In the genomic region with DNA sequence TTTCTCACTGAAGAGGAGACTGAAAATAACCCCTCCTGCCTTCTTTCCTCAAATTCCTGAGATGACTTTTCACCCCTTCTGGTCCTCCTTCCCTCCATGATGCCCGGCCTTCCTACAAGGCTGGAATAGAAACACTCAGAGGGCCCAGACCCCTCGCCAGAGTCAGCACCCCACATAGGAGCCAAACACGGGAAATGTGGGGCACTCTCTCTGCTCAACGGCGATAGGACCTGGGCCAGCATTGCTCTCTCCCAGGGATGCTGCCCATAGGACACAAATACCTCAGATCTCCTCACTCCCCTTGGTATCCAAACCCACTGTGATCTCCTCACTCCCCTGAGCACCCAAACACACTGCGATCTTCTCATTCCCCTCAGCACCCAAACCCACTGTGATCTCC, we compare ENCODE assay signal across 20 cellular contexts. TPM values are rescaled to one million over a fixed set of nuclear protein-coding genes. Genes with fewer than 3 reads are reported as not detected.
DNase-seq lines count a peak whose midpoint lies in the region; ATAC-seq, FAIRE-seq and TF ChIP-seq lines count a peak whose summit lies in the region.
"Had no signal": no experiment of that assay in that cellular context is flagged by ENCODE, and none has a peak within 500 bp of the region (broad histone marks: within the 10 kb centered on the region; RNA-seq: fewer than 3 reads in every experiment).

No MANE protein-coding gene starts in this region.

- no peak overlapping the region for H2AK5ac ChIP-seq in mesenchymal stem cell (ENCODE audit: low read length, severe bottlenecking)

- H3K79me1 ChIP-seq in mesenchymal stem cell (replicated peaks; ENCODE audit: low read length, poor library complexity, severe bottlenecking), result no peaks in the 10 kb centered on the region

- H3K9me3 ChIP-seq in Karpas-422 (ENCODE audit: low read length), result no peaks in the 10 kb centered on the region
- no peaks in the 10 kb centered on the region for H3K9me3 ChIP-seq in mesenchymal stem cell (ENCODE audit: control insufficient read depth, low read length)
- H3K9me3 ChIP-seq in A673 (ENCODE audit: low read depth, low read length, poor library complexity, severe bottlenecking), result no peaks in the 10 kb centered on the region
- H3K9me3 ChIP-seq: BLaER1, Caco-2 had no signal

- H4K8ac ChIP-seq in mesenchymal stem cell (ENCODE audit: low read length), result no peak overlapping the region

- no peaks in the 10 kb centered on the region for H3K36me3 Mint-ChIP-seq in MCF 10A (ENCODE audit: insufficient read depth, unreplicated experiment)
- H3K36me3 Mint-ChIP-seq: CD4-positive, CD25-positive, alpha-beta regulatory T cell; CD8-positive, alpha-beta T cell had no signal

- no peaks in the 10 kb centered on the region for H3K9me2 ChIP-seq in Karpas-422 (replicated peaks; ENCODE audit: insufficient read depth, low read length)

- no peak overlapping the region for H2BK120ac ChIP-seq in mesenchymal stem cell (ENCODE audit: low read depth, low read length)

- no peaks in the 10 kb centered on the region for H4K20me1 ChIP-seq in Karpas-422 (ENCODE audit: insufficient read depth, low read depth, low read length)
- H4K20me1 ChIP-seq: BLaER1 had no signal

- ATAC-seq in GM19324 (IDR thresholded peaks at IDR 0.05; ENCODE audit: low FRiP score, unreplicated experiment), result no peak
- ATAC-seq: CD8-positive, alpha-beta T cell; GM23338; HCT116 had no signal

- H3K4ac ChIP-seq in mesenchymal stem cell (ENCODE audit: low read depth in 1 of 2, low read length in 2 of 2), result no peak overlapping the region

- no peaks in the 10 kb centered on the region; the same call in 1 of the 2 replicates for H3K27me3 ChIP-seq in Karpas-422 (ENCODE audit: low read length)
- no peaks in the 10 kb centered on the region for H3K27me3 ChIP-seq in bronchial epithelial cell (ENCODE audit: control insufficient read depth, insufficient read depth, low read length)
- H3K27me3 ChIP-seq in mesenchymal stem cell (ENCODE audit: control insufficient read depth in 1 of 2, insufficient read depth in 1 of 2, low read length in 2 of 2), result peaks cover 0 to 29% of the 10 kb centered on the region in 2 experiments
- H3K27me3 ChIP-seq in A673 (replicated peaks; ENCODE audit: insufficient read depth, low read depth, low read length, poor library complexity), result no peaks in the 10 kb centered on the region

- H3K18ac ChIP-seq in mesenchymal stem cell (ENCODE audit: low read depth in 1 of 2, low read length in 2 of 2), result no peak overlapping the region

- no peak overlapping the region for H3K4me3 Mint-ChIP-seq in MCF 10A (ENCODE audit: unreplicated experiment)
- H3K4me3 Mint-ChIP-seq: B cell; CD4-positive, CD25-positive, alpha-beta regulatory T cell; CD8-positive, alpha-beta T cell; GM23338; H9 had no signal

- peaks cover 26% of the 10 kb centered on the region for H3K4me1 ChIP-seq in Karpas-422 (ENCODE audit: low read length)
- H3K4me1 ChIP-seq in mesenchymal stem cell (ENCODE audit: control insufficient read depth, insufficient read depth, low read depth, low read length), result no peaks in the 10 kb centered on the region
- peaks cover 8% of the 10 kb centered on the region for H3K4me1 ChIP-seq in A673 (ENCODE audit: insufficient read depth, low read length, poor library complexity, severe bottlenecking)

- H3K27ac ChIP-seq in Karpas-422 (ENCODE audit: low read length) (no peak overlapping the region), mesenchymal stem cell (ENCODE audit: low read length, poor library complexity, severe bottlenecking) (no peak overlapping the region), A673 (ENCODE audit: low read depth, low read length, poor library complexity, severe bottlenecking) (no peak overlapping the region)
- H3K27ac ChIP-seq: BLaER1, C4-2B had no signal

- H2AFZ ChIP-seq in Karpas-422 (ENCODE audit: low read length) (no peak overlapping the region), mesenchymal stem cell (ENCODE audit: low read depth, low read length) (no peak overlapping the region)
- H2AFZ ChIP-seq: GM23338 had no signal

- H4K91ac ChIP-seq in mesenchymal stem cell (ENCODE audit: low read length), result peak overlapping the region; percentile 34

- TF ChIP-seq CTCF in bronchial epithelial cell (IDR thresholded peaks at IDR 0.05; ENCODE audit: insufficient read depth, low read length, severe bottlenecking), result no peak
- TF ChIP-seq CTCF in MCF 10A (IDR thresholded peaks at IDR 0.05; ENCODE audit: unreplicated experiment), result no peak
- no peak for TF ChIP-seq CTCF in A673 (conservative IDR thresholded peaks at IDR 0.05; ENCODE audit: low read depth, low read length)

- no peak overlapping the region for H3K23ac ChIP-seq in mesenchymal stem cell (ENCODE audit: low read length in 2 of 2)

- H2BK5ac ChIP-seq in mesenchymal stem cell (ENCODE audit: low read depth, low read length, poor library complexity, severe bottlenecking), result no peak overlapping the region

- H3K4me3 ChIP-seq in Karpas-422 (ENCODE audit: low read length) (no peak overlapping the region), bronchial epithelial cell (ENCODE audit: low read depth, low read length) (no peak overlapping the region), mesenchymal stem cell (ENCODE audit: insufficient read depth in 1 of 2, low read depth in 1 of 2, low read length in 2 of 2) (no peak overlapping the region), A673 (ENCODE audit: low read depth, low read length, poor library complexity, severe bottlenecking) (no peak overlapping the region)
- H3K4me3 ChIP-seq: BLaER1, GM23338 had no signal

- no peak overlapping the region for H3K27ac Mint-ChIP-seq in MCF 10A (ENCODE audit: low read depth, unreplicated experiment)
- H3K27ac Mint-ChIP-seq: B cell; CD4-positive, CD25-positive, alpha-beta regulatory T cell; CD8-positive, alpha-beta T cell; GM23338; H9 had no signal

- DNase-seq in Karpas-422 (no peak), bronchial epithelial cell (ENCODE audit: low read depth) (no peak), mesenchymal stem cell (no peak), posterior vena cava (ENCODE audit: low spot score) (peak; percentile 53), MCF 10A (ENCODE audit: unreplicated experiment) (no peak), A673 (ENCODE audit: low spot score) (no peak)
- DNase-seq: Caco-2; CD4-positive, CD25-positive, alpha-beta regulatory T cell; CD8-positive, alpha-beta T cell; DMS153; DND-41; H9 had no signal

- BruUV-seq in MCF 10A (replicated peaks; lab: Mats Ljungman, UMichigan) (no TSS peak), A673 (replicated peaks; lab: Mats Ljungman, UMichigan) (no TSS peak)

- H3K4me2 ChIP-seq in Karpas-422 (ENCODE audit: low read depth, low read length, poor library complexity, severe bottlenecking) (no peak overlapping the region), mesenchymal stem cell (ENCODE audit: low read length, poor library complexity, severe bottlenecking) (no peak overlapping the region)
- H3K4me2 ChIP-seq: BLaER1, GM23338 had no signal

- CTCF ChIA-PET in MCF 10A (lab: Yijun Ruan, JAX) (no interaction called here), A673 (lab: Charles Lee) (no interaction called here)

- no peak overlapping the region for H2BK12ac ChIP-seq in mesenchymal stem cell (ENCODE audit: low read length in 2 of 2)

- intact Hi-C loops in posterior vena cava (cut with DNase I) (no loop called here), MCF 10A (cut with micrococcal nuclease) (no loop called here), A673 (cut with micrococcal nuclease; ENCODE audit: unreplicated experiment) (loop anchor here (10.0 kb wide), 1 partner anchor 190 kb away; no protein-coding TSS in a partner anchor)

- POLR2A ChIA-PET in MCF 10A (lab: Yijun Ruan, JAX) (no interaction called here), A673 (lab: Charles Lee; ENCODE audit: low non-redundant PET) (no interaction called here)

- H3K36me3 ChIP-seq in Karpas-422 (ENCODE audit: insufficient read depth, low read length) (no peaks in the 10 kb centered on the region), bronchial epithelial cell (ENCODE audit: control insufficient read depth, insufficient read depth, low read length) (no peaks in the 10 kb centered on the region), mesenchymal stem cell (ENCODE audit: control insufficient read depth in 1 of 2, insufficient read depth in 2 of 2, low read depth in 1 of 2, low read length in 2 of 2) (peaks cover 0 to 15% of the 10 kb centered on the region in 2 experiments), A673 (ENCODE audit: insufficient read depth, low read length, poor library complexity, severe bottlenecking) (no peaks in the 10 kb centered on the region)
- H3K36me3 ChIP-seq: BLaER1 had no signal

- no peak overlapping the region for H2BK15ac ChIP-seq in mesenchymal stem cell (ENCODE audit: low read depth, poor library complexity, severe bottlenecking)

- no peaks in the 10 kb centered on the region for H3K27me3 Mint-ChIP-seq in MCF 10A (ENCODE audit: insufficient read depth, unreplicated experiment)

- H3K79me2 ChIP-seq in Karpas-422 (ENCODE audit: low read length), result no peaks in the 10 kb centered on the region

- no peaks in the 10 kb centered on the region for H3K4me1 Mint-ChIP-seq in MCF 10A (ENCODE audit: insufficient read depth, unreplicated experiment)
- H3K4me1 Mint-ChIP-seq: CD4-positive, CD25-positive, alpha-beta regulatory T cell; GM23338 had no signal

- 87% methylated on average over 6 of the region's 6 CpGs for WGBS in mesenchymal stem cell

- peak overlapping the region in 1 of 2 experiments; percentile 74 for H3K14ac ChIP-seq in mesenchymal stem cell (ENCODE audit: low read length in 2 of 2)

- peaks cover 7% of the 10 kb centered on the region for H3K9me3 Mint-ChIP-seq in MCF 10A (ENCODE audit: unreplicated experiment)
- H3K9me3 Mint-ChIP-seq: CD4-positive, CD25-positive, alpha-beta regulatory T cell; CD8-positive, alpha-beta T cell; GM23338; H9 had no signal

- FAIRE-seq in bronchial epithelial cell (lab: Jason Lieb, UNC), result peak; percentile 76
- FAIRE-seq: G401.6, GM12892 had no signal

- H3K9ac ChIP-seq in Karpas-422 (ENCODE audit: low read length) (peak overlapping the region; percentile 27; the same call in 1 of the 2 replicates), mesenchymal stem cell (ENCODE audit: low read length) (no peak overlapping the region)
- H3K9ac ChIP-seq: BLaER1 had no signal

RNA-seq across cellular contexts. Expression of gene CFAP46, which starts 7.4 kb away (rescaled TPM):
- total RNA-seq in Karpas-422 (2014; rRNA removed; shearing (Covaris generic); ENCODE audit: low replicate concordance), result 0.22 and 1.5 TPM in 2 replicates
- 0.26 and 0.38 TPM in 2 replicates for total RNA-seq in bronchial epithelial cell
- 1.2 TPM for polyA plus RNA-seq in mesenchymal stem cell (2013, experiment 1 of 2)
- 1.6 TPM for polyA plus RNA-seq in mesenchymal stem cell (2013, experiment 2 of 2)
- under 1 TPM; 0.14 to 0.81 TPM for total RNA-seq in posterior vena cava
- total RNA-seq in MCF 10A (2022), result 0.12 and 0.33 TPM in 2 replicates
- 1.3 and 1.9 TPM in 2 replicates for total RNA-seq in A673 (2021)
- total RNA-seq: B cell; Caco-2; CD4-positive, CD25-positive, alpha-beta regulatory T cell; CD8-positive, alpha-beta T cell had no signal
- polyA plus RNA-seq: CD4-positive, CD25-positive, alpha-beta regulatory T cell had no signal
